In the genomic region with DNA sequence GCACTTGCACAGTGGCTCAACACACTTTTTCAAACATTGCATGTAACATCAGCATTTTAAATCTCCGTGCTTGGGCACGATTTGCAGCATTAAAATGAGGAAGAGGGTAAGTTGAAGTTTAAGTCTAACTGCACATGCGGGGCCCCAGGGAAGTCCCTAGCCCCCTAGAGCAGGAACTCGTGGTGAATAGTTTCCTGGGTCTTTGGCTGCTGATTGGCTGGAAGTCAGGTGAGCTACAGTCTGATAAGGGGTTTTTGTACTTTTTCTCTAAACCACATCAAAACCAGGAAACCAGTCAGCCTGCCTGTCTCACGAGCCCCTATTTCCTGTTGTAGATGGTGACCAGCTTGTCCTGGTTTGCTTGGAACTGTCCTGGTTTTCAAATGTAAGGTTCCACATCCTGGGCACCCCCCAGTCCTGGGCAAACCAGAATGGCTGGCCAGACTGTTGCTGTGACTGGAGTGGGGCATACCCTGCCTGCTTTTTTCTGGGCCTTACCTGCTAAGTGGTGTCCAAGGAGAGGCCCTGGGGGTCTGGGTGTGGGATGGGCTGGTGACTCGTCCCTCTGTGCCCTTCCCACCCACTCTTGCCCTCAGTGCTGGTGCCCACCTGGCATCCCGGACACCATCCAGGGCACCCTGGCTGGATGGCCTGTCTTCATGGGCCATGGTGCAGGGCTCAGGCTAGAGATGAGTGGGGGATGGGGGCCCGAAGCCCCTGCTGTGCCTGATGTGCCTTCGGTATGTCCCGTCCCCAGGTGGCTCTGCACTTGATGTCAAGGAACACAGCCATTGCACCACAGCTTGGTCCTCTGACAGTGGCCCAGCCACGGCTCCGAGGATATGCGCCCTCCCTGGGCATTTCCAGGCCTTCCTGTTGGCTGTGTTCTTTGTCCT, we compare ENCODE assay signal across 10 cellular contexts. TPM values are rescaled to one million over a fixed set of nuclear protein-coding genes. Genes with fewer than 3 reads are reported as not detected.
DNase-seq lines count a peak whose midpoint lies in the region; ATAC-seq and TF ChIP-seq lines count a peak whose summit lies in the region.
"Had no signal": no experiment of that assay in that cellular context is flagged by ENCODE, and none has a peak within 500 bp of the region (broad histone marks: within the 10 kb centered on the region; RNA-seq: fewer than 3 reads in every experiment).

No MANE protein-coding gene starts in this region.

- H3K9me3 ChIP-seq in uterus, result no peaks in the 10 kb centered on the region

- H3K27me3 ChIP-seq in uterus, result no peaks in the 10 kb centered on the region

- in situ Hi-C loops in GM18951 (cut with MboI; ENCODE audit: low sequenced_read_pairs, unreplicated experiment), result no loop called here

- peak; percentile 62 to 93 (median 78) for DNase-seq in T-helper 1 cell
- peak; percentile 77 for DNase-seq in activated naive CD8-positive, alpha-beta T cell treated with anti-CD3 and anti-CD28 coated beads, Interleukin-2, amount 50 U/mL, for 24 hours
- peak; percentile 72 for DNase-seq in posterior vena cava (ENCODE audit: low spot score)
- DNase-seq in NCI-H345 (lab: John Stamatoyannopoulos, UW), result no peak
- no peak for DNase-seq in uterus
- DNase-seq in dedifferentiated amniotic fluid mesenchymal stem cell (ENCODE audit: extremely low spot score), result no peak

- H3K27ac Mint-ChIP-seq in activated naive CD8-positive, alpha-beta T cell treated with anti-CD3 and anti-CD28 coated beads, Interleukin-2, amount 50 U/mL, for 24 hours, result no peak overlapping the region
- H3K27ac Mint-ChIP-seq: nephron had no signal

- no peak overlapping the region for H3K4me3 Mint-ChIP-seq in activated naive CD8-positive, alpha-beta T cell treated with anti-CD3 and anti-CD28 coated beads, Interleukin-2, amount 50 U/mL, for 24 hours
- H3K4me3 Mint-ChIP-seq: nephron had no signal

- H3K36me3 ChIP-seq in uterus, result no peaks in the 10 kb centered on the region

- H3K27ac ChIP-seq in uterus, result no peak overlapping the region

- peak; percentile 59 for ATAC-seq in HG03097 (IDR thresholded peaks at IDR 0.05; ENCODE audit: low FRiP score, unreplicated experiment)
- ATAC-seq in activated naive CD8-positive, alpha-beta T cell treated with anti-CD3 and anti-CD28 coated beads, Interleukin-2, amount 50 U/mL, for 24 hours, result peak; percentile 87

- peak; percentile 41 for TF ChIP-seq POLR2A in GM18951 (IDR thresholded peaks at IDR 0.05; ENCODE audit: extremely low read depth, insufficient read depth, insufficient read length)
- TF ChIP-seq POLR2A in uterus (IDR thresholded peaks at IDR 0.05), result no peak

- H3K4me1 ChIP-seq in uterus, result no peaks in the 10 kb centered on the region

- H3K4me1 Mint-ChIP-seq in activated naive CD8-positive, alpha-beta T cell treated with anti-CD3 and anti-CD28 coated beads, Interleukin-2, amount 50 U/mL, for 24 hours, result peaks cover 49% of the 10 kb centered on the region
- H3K4me1 Mint-ChIP-seq: nephron had no signal

- intact Hi-C loops in posterior vena cava (cut with DNase I), result no loop called here
- intact Hi-C loops in uterus (cut with DNase I; ENCODE audit: low total_unique reads), result no loop called here

- no peak overlapping the region for H3K4me3 ChIP-seq in uterus

- no peak for TF ChIP-seq CTCF in uterus (IDR thresholded peaks at IDR 0.05)

- peaks cover 6% of the 10 kb centered on the region for H3K9me3 Mint-ChIP-seq in activated naive CD8-positive, alpha-beta T cell treated with anti-CD3 and anti-CD28 coated beads, Interleukin-2, amount 50 U/mL, for 24 hours
- H3K9me3 Mint-ChIP-seq: nephron had no signal

- no peaks in the 10 kb centered on the region for H3K36me3 Mint-ChIP-seq in activated naive CD8-positive, alpha-beta T cell treated with anti-CD3 and anti-CD28 coated beads, Interleukin-2, amount 50 U/mL, for 24 hours (ENCODE audit: low read depth)

- H3K27me3 Mint-ChIP-seq in activated naive CD8-positive, alpha-beta T cell treated with anti-CD3 and anti-CD28 coated beads, Interleukin-2, amount 50 U/mL, for 24 hours, result no peaks in the 10 kb centered on the region

RNA-seq across cellular contexts. Expression of a gene that starts 31.8 kb away (rescaled TPM):
- total RNA-seq in posterior vena cava, result not detected
- total RNA-seq in uterus, result not detected
- total RNA-seq: T-helper 2 cell treated with Interferon-gamma antibody and Interleukin-4, amounts not matched to agents 100 ng/mL and 5 ng/mL, for 36 hours had no signal

RNA-seq across cellular contexts. Expression of a gene that starts 35.1 kb away (rescaled TPM):
- not detected for total RNA-seq in posterior vena cava
- total RNA-seq in uterus, result not detected
- total RNA-seq: T-helper 2 cell treated with Interferon-gamma antibody and Interleukin-4, amounts not matched to agents 100 ng/mL and 5 ng/mL, for 36 hours had no signal

RNA-seq across cellular contexts. Expression of a gene that starts 59.0 kb away (rescaled TPM):
- total RNA-seq in posterior vena cava, result not detected
- not detected for total RNA-seq in uterus
- total RNA-seq: T-helper 2 cell treated with Interferon-gamma antibody and Interleukin-4, amounts not matched to agents 100 ng/mL and 5 ng/mL, for 36 hours had no signal

Comparison
In these comparisons a context has a peak if more than half of its experiments do, and no peak if none do; other contexts are left out.
1. DNase-seq: peak in T-helper 1 cell (5 of 5), activated naive CD8-positive, alpha-beta T cell treated with anti-CD3 and anti-CD28 coated beads, Interleukin-2, amount 50 U/mL, for 24 hours (single experiment) and posterior vena cava (single experiment); none in NCI-H345 (single experiment), uterus (0 of 2) and dedifferentiated amniotic fluid mesenchymal stem cell (single experiment).